10 cellular contexts compared by ENCODE assay signal in genomic region chr20:23049933-23050838, GRCh38. TPM values are rescaled to one million over a fixed set of nuclear protein-coding genes. Genes with fewer than 3 reads are reported as not detected.
DNase-seq lines count a peak whose midpoint lies in the region; ATAC-seq, FAIRE-seq and TF ChIP-seq lines count a peak whose summit lies in the region.
"Had no signal": no experiment of that assay in that cellular context is flagged by ENCODE, and none has a peak within 500 bp of the region (broad histone marks: within the 10 kb centered on the region; RNA-seq: fewer than 3 reads in every experiment).

No MANE protein-coding gene starts in this region.

- 1% methylated on average over 52 of the region's 53 CpGs for WGBS in HUES64
- WGBS in stomach, 5 donors = 0 to 1% (median 1%) methylated on average over 36 to 53 of the region's 53 CpGs

- H3K4me3 ChIP-seq in HUES64 (ENCODE audit: low read length) (peak overlapping the region; percentile 71), brain microvascular endothelial cell (ENCODE audit: low read depth, low read length) (peak overlapping the region; percentile 65), kidney (ENCODE audit: low read length in 2 of 2) (peak overlapping the region; percentile 49 to 61), stomach (peak overlapping the region; percentile 53 to 66 (median 64))

- H3K4me3 Mint-ChIP-seq in naive thymus-derived CD8-positive, alpha-beta T cell = peak overlapping the region in 1 of 10 donors; percentile 55

- H3K4me1 Mint-ChIP-seq in naive thymus-derived CD8-positive, alpha-beta T cell = peaks cover 0 to 6% (median 6%) of the 10 kb centered on the region in 4 donors

- ATAC-seq in naive thymus-derived CD8-positive, alpha-beta T cell = no peak
- ATAC-seq in GM21786 (IDR thresholded peaks at IDR 0.05; ENCODE audit: unreplicated experiment) = no peak

- H3K27ac ChIP-seq in HUES64 (ENCODE audit: low read depth, low read length) (no peak overlapping the region), brain microvascular endothelial cell (peak overlapping the region; percentile 38), kidney (ENCODE audit: low read depth in 2 of 2, low read length in 2 of 2) (peak overlapping the region; percentile 26 to 71), stomach (peak overlapping the region; percentile 78 to 93 (median 85))

- peaks cover 0 to 4% (median 2%) of the 10 kb centered on the region in 3 donors for H3K36me3 Mint-ChIP-seq in naive thymus-derived CD8-positive, alpha-beta T cell

- intact Hi-C loops in kidney (cut with DNase I) = no loop called here
- intact Hi-C loops in stomach (cut with DNase I; ENCODE audit: low total_unique reads) = loop anchor here (5.0 kb wide), 1 partner anchor 292 kb away; no protein-coding TSS in a partner anchor

- TF ChIP-seq CTCF in brain microvascular endothelial cell (IDR thresholded peaks at IDR 0.05; ENCODE audit: low read depth, low read length, missing control alignments) (no peak), kidney (IDR thresholded peaks at IDR 0.05; ENCODE audit: borderline replicate concordance, extremely low read depth, insufficient read depth) (no peak), stomach (IDR thresholded peaks at IDR 0.05) (no peak)

- no peak for TF ChIP-seq EP300 in stomach (IDR thresholded peaks at IDR 0.05)

- no peaks in the 10 kb centered on the region for H3K36me3 ChIP-seq in HUES64 (ENCODE audit: insufficient read depth, low read length)
- H3K36me3 ChIP-seq in brain microvascular endothelial cell (replicated peaks) = no peaks in the 10 kb centered on the region
- no peaks in the 10 kb centered on the region for H3K36me3 ChIP-seq in kidney (ENCODE audit: control insufficient read depth in 1 of 2, insufficient read depth in 2 of 2, low read length in 2 of 2)
- H3K36me3 ChIP-seq in stomach = no peaks in the 10 kb centered on the region

- H3K4me1 ChIP-seq in HUES64 (ENCODE audit: insufficient read depth, low read length) (peaks cover 7% of the 10 kb centered on the region; the same call in 1 of the 2 replicates), kidney (ENCODE audit: control insufficient read depth in 1 of 2, insufficient read depth in 1 of 2, low read depth in 1 of 2, low read length in 2 of 2) (peaks cover 0 to 24% of the 10 kb centered on the region in 2 donors), stomach (peaks cover 38 to 67% (median 50%) of the 10 kb centered on the region in 4 donors)

- H3K9ac ChIP-seq in HUES64 (ENCODE audit: low read depth, low read length) (no peak overlapping the region), kidney (ENCODE audit: low read length in 2 of 2) (peak overlapping the region in 1 of 2 donors; percentile 40)

- no peaks in the 10 kb centered on the region for H3K9me3 ChIP-seq in HUES64 (ENCODE audit: insufficient read depth, low read depth, low read length)
- H3K9me3 ChIP-seq in kidney (ENCODE audit: control insufficient read depth in 1 of 2, low read length in 2 of 2) = no peaks in the 10 kb centered on the region
- no peaks in the 10 kb centered on the region for H3K9me3 ChIP-seq in stomach

- H3K27me3 ChIP-seq in HUES64 (ENCODE audit: insufficient read depth, low read length) (peaks cover 84% of the 10 kb centered on the region), brain microvascular endothelial cell (replicated peaks) (no peaks in the 10 kb centered on the region), stomach (peaks cover 0 to 66% (median 6%) of the 10 kb centered on the region in 3 donors)

- DNase-seq in brain microvascular endothelial cell = peak; percentile 19
- peak; percentile 88 for DNase-seq in kidney
- peak; percentile 71 for DNase-seq in stomach
- no peak for DNase-seq in effector CD8-positive, alpha-beta T cell (lab: John Stamatoyannopoulos, UW)
- no peak for DNase-seq in activated naive CD4-positive, alpha-beta T cell treated with anti-CD3 and anti-CD28 coated beads, Interleukin-2, amount 50 U/mL, for 16 hours
- no peak for DNase-seq in naive thymus-derived CD8-positive, alpha-beta T cell

- in situ Hi-C loops in brain microvascular endothelial cell (cut with HindIII; ENCODE audit: low pct_ligation_motif_present, low sequenced_read_pairs) = no loop called here

- POLR2A ChIA-PET in naive thymus-derived CD8-positive, alpha-beta T cell (lab: Charles Lee) = no interaction called here

- peak overlapping the region in 1 of 10 donors; percentile 3 for H3K27ac Mint-ChIP-seq in naive thymus-derived CD8-positive, alpha-beta T cell

- peaks cover 17 to 59% (median 33%) of the 10 kb centered on the region in 5 donors for H3K27me3 Mint-ChIP-seq in naive thymus-derived CD8-positive, alpha-beta T cell

- H3K9me3 Mint-ChIP-seq in naive thymus-derived CD8-positive, alpha-beta T cell = peaks cover 0 to 3% (median 0%) of the 10 kb centered on the region in 9 donors

- no peak for FAIRE-seq in kidney (lab: Jason Lieb, UNC)

- no peak for TF ChIP-seq POLR2A in stomach (IDR thresholded peaks at IDR 0.05)

RNA-seq across cellular contexts. Expression of gene THBD, which starts 0.7 kb away (rescaled TPM):
- 0.55 TPM for polyA plus RNA-seq in HUES64 (2013, experiment 1 of 2)
- 0.70 TPM for polyA plus RNA-seq in HUES64 (2013, experiment 2 of 2)
- 48.1 TPM for total RNA-seq in kidney
- 9.7 TPM for polyA plus RNA-seq in kidney (ENCODE audit: insufficient read depth, low read depth, low replicate concordance)
- 10 to 100 TPM in 4 of 5 donors, 1 to 10 TPM in 1; 2.7 to 83.5 (median 37.5) TPM for total RNA-seq in stomach
- polyA plus RNA-seq in stomach = 10 to 100 TPM; 14.6 to 19.7 (median 18.2) TPM
- total RNA-seq in naive thymus-derived CD8-positive, alpha-beta T cell = under 1 TPM; 0.13 to 0.27 TPM
- polyA plus RNA-seq in naive thymus-derived CD8-positive, alpha-beta T cell = not detected
- total RNA-seq: HT1080 had no signal

RNA-seq across cellular contexts. Expression of gene SSTR4, which starts 15.1 kb away (rescaled TPM):
- polyA plus RNA-seq in HUES64 (2013, experiment 1 of 2) = not detected
- not detected for polyA plus RNA-seq in HUES64 (2013, experiment 2 of 2)
- total RNA-seq in kidney = not detected
- polyA plus RNA-seq in kidney (ENCODE audit: insufficient read depth, low read depth, low replicate concordance) = not detected
- not detected for total RNA-seq in stomach
- not detected for polyA plus RNA-seq in stomach
- not detected for total RNA-seq in naive thymus-derived CD8-positive, alpha-beta T cell
- not detected for polyA plus RNA-seq in naive thymus-derived CD8-positive, alpha-beta T cell
- total RNA-seq: dermis microvascular lymphatic vessel endothelial cell, HT1080 had no signal

RNA-seq across cellular contexts. Expression of gene CD93, which starts 35.9 kb away (rescaled TPM):
- 0.05 TPM for polyA plus RNA-seq in HUES64 (2013, experiment 1 of 2)
- 0.06 TPM for polyA plus RNA-seq in HUES64 (2013, experiment 2 of 2)
- 104 TPM for total RNA-seq in kidney
- 9.9 TPM for polyA plus RNA-seq in kidney (ENCODE audit: insufficient read depth, low read depth, low replicate concordance)
- 10 to 100 TPM in 3 of 5 donors, 1 to 10 TPM in 2; 2.9 to 63.5 (median 13.8) TPM for total RNA-seq in stomach
- 1 to 10 TPM; 3.4 to 5.3 (median 4.1) TPM for polyA plus RNA-seq in stomach
- total RNA-seq in naive thymus-derived CD8-positive, alpha-beta T cell = under 1 TPM; 0.10 to 0.11 TPM
- polyA plus RNA-seq in naive thymus-derived CD8-positive, alpha-beta T cell = under 1 TPM in 2 of 3 donors, not detected in 1; 0.03 to 0.20 TPM

Comparison
In these comparisons a context has a peak if more than half of its experiments do, and no peak if none do; other contexts are left out.
1. DNase-seq: peak in brain microvascular endothelial cell (single experiment), kidney (single experiment) and stomach (single experiment); none in effector CD8-positive, alpha-beta T cell (single experiment), activated naive CD4-positive, alpha-beta T cell treated with anti-CD3 and anti-CD28 coated beads, Interleukin-2, amount 50 U/mL, for 16 hours (single experiment) and naive thymus-derived CD8-positive, alpha-beta T cell (0 of 10).
2. Peak in every context shown above with its lines, with median percentiles within 50 percentile points of each other: H3K4me3 ChIP-seq.